ENCODE assay signal across 11 cellular contexts in the genomic region with DNA sequence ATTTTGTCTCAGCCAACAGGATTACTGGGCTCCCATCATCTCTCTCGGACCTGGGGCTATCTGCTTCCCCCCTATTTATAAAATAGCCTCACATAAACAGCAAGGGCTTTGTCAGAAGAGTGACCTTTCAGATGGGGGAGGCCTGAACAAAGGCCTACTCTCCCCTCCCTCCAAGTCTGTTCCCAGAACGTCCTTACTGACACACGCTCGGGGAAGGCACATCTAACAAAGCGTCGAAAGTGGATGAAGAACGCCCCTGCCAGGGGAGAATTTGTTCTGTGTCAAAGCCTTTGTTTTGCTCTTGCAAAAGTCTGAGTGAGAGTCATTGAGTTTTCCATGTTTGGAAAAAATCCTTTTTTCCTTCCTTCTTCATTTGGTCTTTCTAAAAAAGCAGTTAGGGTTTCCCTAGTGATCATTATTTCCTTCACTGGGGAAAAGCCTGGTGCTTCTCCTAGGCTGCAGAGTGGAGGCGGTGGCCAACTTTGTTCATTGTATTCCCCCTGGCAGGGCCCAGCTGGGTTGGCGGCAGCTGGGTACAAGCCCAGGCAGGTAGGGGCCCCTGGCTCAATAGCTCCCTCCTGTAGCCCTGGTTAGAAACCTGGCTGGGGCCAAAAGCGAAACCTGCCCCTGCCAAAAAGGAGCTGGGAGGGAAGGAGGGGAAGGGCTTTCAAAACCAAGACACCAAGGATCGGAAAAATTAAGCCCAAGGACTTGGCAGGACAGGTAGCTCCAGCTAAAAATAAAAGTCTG.
DNase-seq lines count a peak whose midpoint lies in the region; ATAC-seq lines count a peak whose summit lies in the region.
"Had no signal": no experiment of that assay in that cellular context is flagged by ENCODE, and none has a peak within 500 bp of the region (broad histone marks: within the 10 kb centered on the region; RNA-seq: fewer than 3 reads in every experiment).

No MANE protein-coding gene starts in this region.

- 39 to 49% methylated on average over 11 of the region's 11 CpGs for WGBS in esophagus, 2 donors

- peaks cover 16 to 47% of the 10 kb centered on the region in 2 donors for H3K4me1 ChIP-seq in esophagus (ENCODE audit: control insufficient read depth in 2 of 2, insufficient read depth in 2 of 2, low read length in 1 of 2)

- H3K9me3 ChIP-seq in esophagus (ENCODE audit: control insufficient read depth in 2 of 2, insufficient read depth in 1 of 2, low read depth in 1 of 2, low read length in 1 of 2), result no peaks in the 10 kb centered on the region
- H3K9me3 ChIP-seq: A549 had no signal

- peaks cover 37% of the 10 kb centered on the region for H3K36me3 Mint-ChIP-seq in stimulated activated effector memory CD8-positive, alpha-beta T cell treated with anti-CD3 and anti-CD28 coated beads, Interleukin-12 subunit alpha, Interleukin-12 subunit beta, amount 100 ng/mL, for 72 hours

- peak overlapping the region; percentile 80 to 96 for H3K27ac ChIP-seq in esophagus (ENCODE audit: low read depth in 2 of 2, low read length in 1 of 2)

- no peak overlapping the region for H3K4me3 Mint-ChIP-seq in stimulated activated effector memory CD8-positive, alpha-beta T cell treated with anti-CD3 and anti-CD28 coated beads, Interleukin-12 subunit alpha, Interleukin-12 subunit beta, amount 100 ng/mL, for 72 hours
- H3K4me3 Mint-ChIP-seq: stimulated activated memory B cell treated with anti-CD40 and anti-IgM and Interleukin-4, amounts not matched to agents 10 μg/mL and 1 μg/mL and 100 μg/mL, for 72 hours had no signal

- H3K36me3 ChIP-seq in esophagus (ENCODE audit: control insufficient read depth in 2 of 2, insufficient read depth in 2 of 2, low read length in 1 of 2), result no peaks in the 10 kb centered on the region

- no peaks in the 10 kb centered on the region for H3K27me3 ChIP-seq in esophagus (ENCODE audit: control insufficient read depth in 1 of 2, insufficient read depth in 2 of 2, low read length in 2 of 2)

- H3K4me1 Mint-ChIP-seq in stimulated activated effector memory CD8-positive, alpha-beta T cell treated with anti-CD3 and anti-CD28 coated beads, Interleukin-12 subunit alpha, Interleukin-12 subunit beta, amount 100 ng/mL, for 72 hours, result peaks cover 43% of the 10 kb centered on the region
- H3K4me1 Mint-ChIP-seq: stimulated activated memory B cell treated with anti-CD40 and anti-IgM and Interleukin-4, amounts not matched to agents 10 μg/mL and 1 μg/mL and 100 μg/mL, for 72 hours had no signal

- no peak overlapping the region for H3K4me3 ChIP-seq in esophagus (ENCODE audit: low read depth in 1 of 2, low read length in 2 of 2)
- H3K4me3 ChIP-seq: A549 had no signal

- no peaks in the 10 kb centered on the region for H3K9me3 Mint-ChIP-seq in stimulated activated effector memory CD8-positive, alpha-beta T cell treated with anti-CD3 and anti-CD28 coated beads, Interleukin-12 subunit alpha, Interleukin-12 subunit beta, amount 100 ng/mL, for 72 hours
- H3K9me3 Mint-ChIP-seq: stimulated activated memory B cell treated with anti-CD40 and anti-IgM and Interleukin-4, amounts not matched to agents 10 μg/mL and 1 μg/mL and 100 μg/mL, for 72 hours had no signal

- H3K27ac Mint-ChIP-seq in stimulated activated effector memory CD8-positive, alpha-beta T cell treated with anti-CD3 and anti-CD28 coated beads, Interleukin-12 subunit alpha, Interleukin-12 subunit beta, amount 100 ng/mL, for 72 hours, result peak overlapping the region; percentile 92
- H3K27ac Mint-ChIP-seq: stimulated activated memory B cell treated with anti-CD40 and anti-IgM and Interleukin-4, amounts not matched to agents 10 μg/mL and 1 μg/mL and 100 μg/mL, for 72 hours had no signal

- ATAC-seq in stimulated activated effector memory CD8-positive, alpha-beta T cell treated with anti-CD3 and anti-CD28 coated beads, Interleukin-12 subunit alpha, Interleukin-12 subunit beta, amount 100 ng/mL, for 72 hours, result no peak
- ATAC-seq in GM21447 (IDR thresholded peaks at IDR 0.05; ENCODE audit: unreplicated experiment), result no peak
- ATAC-seq: A549; stimulated activated memory B cell treated with anti-CD40 and anti-IgM and Interleukin-4, amounts not matched to agents 10 μg/mL and 1 μg/mL and 100 μg/mL, for 72 hours had no signal

- DNase-seq in NCI-H146 (lab: John Stamatoyannopoulos, UW) (peak; percentile 28), NCI-H146 treated with DMSO at 0.1 percent for 48 hours (lab: John Stamatoyannopoulos, UW; ENCODE audit: unreplicated experiment) (no peak), NCI-H774 (lab: John Stamatoyannopoulos, UW) (peak; percentile 36), cerebellum (ENCODE audit: low spot score) (no peak)
- no peak for DNase-seq in stimulated activated effector memory CD8-positive, alpha-beta T cell treated with anti-CD3 and anti-CD28 coated beads, Interleukin-12 subunit alpha, Interleukin-12 subunit beta, amount 100 ng/mL, for 72 hours (ENCODE audit: low spot score in 2 of 2)
- no peak for DNase-seq in activated effector memory CD4-positive, alpha-beta T cell treated with Interleukin-2 at 50 U/mL for 16 hours
- DNase-seq: foreskin fibroblast had no signal

Comparison
In these comparisons a context has a peak if more than half of its experiments do, and no peak if none do; other contexts are left out.
1. DNase-seq: peak in NCI-H146 (single experiment) and NCI-H774 (single experiment); none in NCI-H146 treated with DMSO at 0.1 percent for 48 hours (single experiment), stimulated activated effector memory CD8-positive, alpha-beta T cell treated with anti-CD3 and anti-CD28 coated beads, Interleukin-12 subunit alpha, Interleukin-12 subunit beta, amount 100 ng/mL, for 72 hours (0 of 2), activated effector memory CD4-positive, alpha-beta T cell treated with Interleukin-2 at 50 U/mL for 16 hours (single experiment) and cerebellum (single experiment).